10 cellular contexts compared by ENCODE assay signal in genomic region chr3:128321418-128321817, GRCh38.
"Had no signal": no experiment of that assay in that cellular context is flagged by ENCODE, and none has a peak within 500 bp of the region (broad histone marks: within the 10 kb centered on the region; RNA-seq: fewer than 3 reads in every experiment).

No MANE protein-coding gene starts in this region.

- H3K9me3 Mint-ChIP-seq: activated T-cell treated with anti-CD3 and anti-CD28 coated beads, Interleukin-2, amount 50 U/mL, for 72 hours; effector memory CD8-positive, alpha-beta T cell; mesothelial cell of epicardium; stimulated activated naive B cell treated with anti-CD40 and anti-IgM and Interleukin-4, amounts not matched to agents 10 μg/mL and 1 μg/mL and 100 μg/mL, for 72 hours; T-helper 1 cell treated with Interleukin-12 subunit alpha and Interleukin-12 subunit beta and Interleukin-4 antibody, amounts not matched to agents 30 μg/mL and 1 μg/mL, for 36 hours had no signal

- H3K27me3 ChIP-seq: hepatocyte, upper lobe of left lung had no signal

- DNase-seq: cortex of kidney; stimulated activated naive B cell treated with anti-CD40 and anti-IgM and Interleukin-4, amounts not matched to agents 10 μg/mL and 1 μg/mL and 100 μg/mL, for 72 hours had no signal

- H3K4me2 ChIP-seq: hepatocyte, smooth muscle cell had no signal

- H3K27ac ChIP-seq: hepatocyte, upper lobe of left lung had no signal

- H3K4me3 Mint-ChIP-seq: activated T-cell treated with anti-CD3 and anti-CD28 coated beads, Interleukin-2, amount 50 U/mL, for 72 hours; effector memory CD8-positive, alpha-beta T cell; mesothelial cell of epicardium; stimulated activated naive B cell treated with anti-CD40 and anti-IgM and Interleukin-4, amounts not matched to agents 10 μg/mL and 1 μg/mL and 100 μg/mL, for 72 hours; T-helper 1 cell treated with Interleukin-12 subunit alpha and Interleukin-12 subunit beta and Interleukin-4 antibody, amounts not matched to agents 30 μg/mL and 1 μg/mL, for 36 hours had no signal

- H3K27ac Mint-ChIP-seq: mesothelial cell of epicardium; progenitor cell of endocrine pancreas; T-helper 1 cell treated with Interleukin-12 subunit alpha and Interleukin-12 subunit beta and Interleukin-4 antibody, amounts not matched to agents 30 μg/mL and 1 μg/mL, for 36 hours had no signal

- H3K27me3 Mint-ChIP-seq: effector memory CD8-positive, alpha-beta T cell; stimulated activated naive B cell treated with anti-CD40 and anti-IgM and Interleukin-4, amounts not matched to agents 10 μg/mL and 1 μg/mL and 100 μg/mL, for 72 hours had no signal

- H2AFZ ChIP-seq: hepatocyte had no signal

- ATAC-seq: effector memory CD8-positive, alpha-beta T cell had no signal

- H3K79me2 ChIP-seq: hepatocyte had no signal

- H3K4me3 ChIP-seq: hepatocyte, smooth muscle cell, upper lobe of left lung had no signal

- H3K9me3 ChIP-seq: upper lobe of left lung had no signal
